19 cellular contexts compared by ENCODE assay signal in the genomic region with DNA sequence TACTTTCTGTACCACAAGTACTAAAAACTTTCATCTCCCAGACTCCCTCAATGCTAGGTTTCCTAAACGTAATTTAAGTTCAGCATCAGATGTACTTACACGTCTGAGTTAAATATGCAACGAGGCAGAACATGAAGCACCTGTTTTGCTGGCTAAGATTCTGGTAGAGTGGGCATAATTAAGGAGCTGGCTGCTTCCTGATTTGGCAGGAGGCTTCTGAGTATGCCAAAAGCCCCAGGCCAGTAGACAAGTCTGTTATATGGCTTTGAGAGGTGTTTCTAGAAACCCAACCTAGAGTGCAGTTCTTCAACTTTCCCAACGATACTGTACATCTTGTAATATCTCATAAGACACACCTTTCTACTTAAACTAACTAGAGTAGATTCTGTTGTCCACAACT.
"Had no signal": no experiment of that assay in that cellular context is flagged by ENCODE, and none has a peak within 500 bp of the region (broad histone marks: within the 10 kb centered on the region; RNA-seq: fewer than 3 reads in every experiment).

No MANE protein-coding gene starts in this region.

- FAIRE-seq: endometrium had no signal

- H3K4me3 ChIP-seq: breast epithelium, esophagus muscularis mucosa, sigmoid colon, suprapubic skin had no signal

- H3K27ac ChIP-seq: breast epithelium, esophagus muscularis mucosa, suprapubic skin had no signal

- H3K27me3 ChIP-seq: breast epithelium, esophagus muscularis mucosa, sigmoid colon, suprapubic skin had no signal

- DNase-seq: activated CD4-positive, alpha-beta T cell treated with anti-CD3 and anti-CD28 coated beads for 48 hours; activated CD8-positive, alpha-beta memory T cell treated with anti-CD3 and anti-CD28 coated beads, Interleukin-2, amount 50 U/mL, for 48 hours; activated CD8-positive, alpha-beta T cell treated with anti-CD3 and anti-CD28 coated beads, Interleukin-2, amount 10 ng/mL, durations not matched to agents 7 days and 5 days; activated naive CD4-positive, alpha-beta T cell; aorta; glutamatergic neuron; left cardiac atrium; mesenchymal stem cell; nucleus accumbens; sigmoid colon; stimulated activated CD4-positive, alpha-beta T cell treated with anti-CD3 and anti-CD28 coated beads, Interleukin-12 subunit alpha, Interleukin-12 subunit beta, amount 100 ng/mL, for 4 hours; stimulated activated CD4-positive, alpha-beta T cell treated with anti-CD3 and anti-CD28 coated beads, Interleukin-2, amount 100 ng/mL, for 48 hours; stimulated activated naive CD4-positive, alpha-beta T cell treated with Interleukin-2 at 50 U/mL for 16 hours; T1000 had no signal

- H3K36me3 ChIP-seq: breast epithelium, esophagus muscularis mucosa, sigmoid colon, suprapubic skin had no signal

- H3K9me3 ChIP-seq: breast epithelium, esophagus muscularis mucosa, sigmoid colon, suprapubic skin had no signal

- H3K4me1 ChIP-seq: breast epithelium had no signal

- ATAC-seq: activated CD8-positive, alpha-beta T cell treated with anti-CD3 and anti-CD28 coated beads, Interleukin-2, amount 10 ng/mL, durations not matched to agents 7 days and 5 days; natural killer cell treated with Interleukin-12 subunit alpha and Interleukin-12 subunit beta and Interleukin-15 and Interleukin-18, amount 100 ng/mL, for 72 hours had no signal
